31 cellular contexts compared by ENCODE assay signal in the genomic region with DNA sequence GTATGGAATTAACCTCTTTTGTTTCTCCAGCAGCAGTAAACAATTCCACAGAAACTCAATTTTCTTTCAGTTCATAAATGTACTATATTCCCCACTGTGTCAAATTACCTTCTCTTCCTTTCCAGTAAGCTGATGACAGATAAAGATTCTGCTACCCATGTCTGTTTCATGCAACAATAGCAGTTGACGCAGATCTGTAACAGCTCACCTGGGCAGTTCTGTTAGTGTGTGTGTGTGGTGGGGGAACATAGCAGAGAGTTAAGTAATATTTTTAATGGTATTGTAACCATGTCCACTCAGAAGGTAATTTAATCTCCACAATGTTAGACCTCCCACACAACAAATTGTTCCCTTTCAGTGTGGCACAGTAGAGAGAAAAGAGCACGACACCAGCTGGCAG.
A peak's percentile ranks its signal among the peaks of the same experiment; 100 is the strongest.
DNase-seq lines count a peak whose midpoint lies in the region; ATAC-seq and TF ChIP-seq lines count a peak whose summit lies in the region.
"Had no signal": no experiment of that assay in that cellular context is flagged by ENCODE, and none has a peak within 500 bp of the region (broad histone marks: within the 10 kb centered on the region; RNA-seq: fewer than 3 reads in every experiment).

No MANE protein-coding gene starts in this region.

- TF ChIP-seq CTCF in GM20000 (IDR thresholded peaks at IDR 0.05; ENCODE audit: extremely low read depth, missing control alignments): no peak

- H3K27ac Mint-ChIP-seq in memory B cell: peak overlapping the region; percentile 67
- no peak overlapping the region for H3K27ac Mint-ChIP-seq in naive thymus-derived CD8-positive, alpha-beta T cell
- H3K27ac Mint-ChIP-seq: activated CD4-positive, alpha-beta T cell treated with anti-CD3 and anti-CD28 coated beads for 36 hours; activated T-helper 2 cell treated with anti-CD3 and anti-CD28 coated beads, Interferon-gamma antibody, Interleukin-2, Interleukin-4, amounts not matched to agents 10 μg/mL and 5 μg/mL and 100 μg/mL, durations not matched to agents 14 hours and 24 hours and 36 hours; mesothelial cell of epicardium; progenitor cell of endocrine pancreas had no signal

- no peaks in the 10 kb centered on the region for H3K9me3 Mint-ChIP-seq in memory B cell
- H3K9me3 Mint-ChIP-seq in naive thymus-derived CD8-positive, alpha-beta T cell: no peaks in the 10 kb centered on the region
- H3K9me3 Mint-ChIP-seq: activated T-helper 2 cell treated with anti-CD3 and anti-CD28 coated beads, Interferon-gamma antibody, Interleukin-2, Interleukin-4, amounts not matched to agents 10 μg/mL and 5 μg/mL and 100 μg/mL, durations not matched to agents 14 hours and 24 hours and 36 hours; mesothelial cell of epicardium had no signal

- POLR2A ChIA-PET in naive thymus-derived CD8-positive, alpha-beta T cell (lab: Charles Lee): no interaction called here

- H3K27me3 Mint-ChIP-seq in memory B cell: no peaks in the 10 kb centered on the region
- peaks cover 0 to 4% (median 0%) of the 10 kb centered on the region in 5 donors for H3K27me3 Mint-ChIP-seq in naive thymus-derived CD8-positive, alpha-beta T cell
- H3K27me3 Mint-ChIP-seq: progenitor cell of endocrine pancreas had no signal

- ATAC-seq in memory B cell (ENCODE audit: low read depth) (no peak), GM18502 (IDR thresholded peaks at IDR 0.05; ENCODE audit: poor library complexity, unreplicated experiment) (no peak)
- no peak for ATAC-seq in naive thymus-derived CD8-positive, alpha-beta T cell
- ATAC-seq: activated CD4-positive, alpha-beta T cell treated with anti-CD3 and anti-CD28 coated beads for 36 hours; body of pancreas; GM12878; heart left ventricle; right lobe of liver; Right ventricle myocardium inferior; stimulated activated naive CD8-positive, alpha-beta T cell treated with anti-CD3 and anti-CD28 coated beads, Interleukin-15, Interleukin-2, amounts not matched to agents 100 U/mL and 50 U/mL, for 24 hours; upper lobe of right lung had no signal

- no peak overlapping the region for H3K4me3 Mint-ChIP-seq in memory B cell
- H3K4me3 Mint-ChIP-seq in naive thymus-derived CD8-positive, alpha-beta T cell: no peak overlapping the region
- H3K4me3 Mint-ChIP-seq: activated CD4-positive, alpha-beta T cell treated with anti-CD3 and anti-CD28 coated beads for 36 hours; mesothelial cell of epicardium had no signal

- H3K36me3 Mint-ChIP-seq in memory B cell: no peaks in the 10 kb centered on the region
- no peaks in the 10 kb centered on the region for H3K36me3 Mint-ChIP-seq in naive thymus-derived CD8-positive, alpha-beta T cell
- H3K36me3 Mint-ChIP-seq: mesothelial cell of epicardium had no signal

- DNase-seq in NCI-H2171 treated with DMSO at 0.1 percent for 48 hours (lab: John Stamatoyannopoulos, UW) (peak; percentile 71), NCI-H2171 (lab: John Stamatoyannopoulos, UW) (no peak), NCI-H1417 (lab: John Stamatoyannopoulos, UW) (peak in 2 of 3 experiments; percentile 44 to 88), NCI-H748 (lab: John Stamatoyannopoulos, UW; ENCODE audit: unreplicated experiment) (peak; percentile 90), memory B cell (ENCODE audit: low spot score in 2 of 2) (no peak), GM20000 (ENCODE audit: low spot score) (no peak)
- no peak for DNase-seq in naive thymus-derived CD8-positive, alpha-beta T cell
- DNase-seq: activated CD4-positive, alpha-beta T cell treated with anti-CD3 and anti-CD28 coated beads for 36 hours; activated CD8-positive, alpha-beta memory T cell treated with anti-CD3 and anti-CD28 coated beads for 24 hours; activated naive CD4-positive, alpha-beta T cell treated with anti-CD3 and anti-CD28 coated beads, Interleukin-2, amount 50 U/mL, for 16 hours; activated T-cell treated with anti-CD3 and anti-CD28 coated beads for 4 hours; body of pancreas; foreskin fibroblast; H7; heart left ventricle; NCI-H1694; NCI-H510A; PC-9; right lobe of liver; spleen; stimulated activated CD4-positive, alpha-beta T cell treated with anti-CD3 and anti-CD28 coated beads, Interleukin-2, amount 100 ng/mL, for 24 hours; stimulated activated naive CD8-positive, alpha-beta T cell treated with anti-CD3 and anti-CD28 coated beads, Interleukin-15, Interleukin-2, amounts not matched to agents 100 U/mL and 50 U/mL, for 24 hours; SW 1271; T-helper 9 cell; upper lobe of right lung had no signal

- H3K4me1 Mint-ChIP-seq in memory B cell: peaks cover 18% of the 10 kb centered on the region
- no peaks in the 10 kb centered on the region for H3K4me1 Mint-ChIP-seq in naive thymus-derived CD8-positive, alpha-beta T cell
- H3K4me1 Mint-ChIP-seq: activated CD4-positive, alpha-beta T cell treated with anti-CD3 and anti-CD28 coated beads for 36 hours had no signal

Comparison
In these comparisons a context has a peak if more than half of its experiments do, and no peak if none do; other contexts are left out.
1. DNase-seq: peak in NCI-H2171 treated with DMSO at 0.1 percent for 48 hours (single experiment), NCI-H1417 (2 of 3) and NCI-H748 (single experiment); none in NCI-H2171 (single experiment), memory B cell (0 of 2), naive thymus-derived CD8-positive, alpha-beta T cell (0 of 10) and GM20000 (single experiment).